ENCODE assay signal across 11 cellular contexts in genomic region chrX:48703642-48704481, GRCh38. TPM values are rescaled to one million over a fixed set of nuclear protein-coding genes. Genes with fewer than 3 reads are reported as not detected.
A peak's percentile ranks its signal among the peaks of the same experiment; 100 is the strongest.
DNase-seq lines count a peak whose midpoint lies in the region; ATAC-seq and TF ChIP-seq lines count a peak whose summit lies in the region.
"Had no signal": no experiment of that assay in that cellular context is flagged by ENCODE, and none has a peak within 500 bp of the region (broad histone marks: within the 10 kb centered on the region; RNA-seq: fewer than 3 reads in every experiment).

No MANE protein-coding gene starts in this region.

- CTCF ChIA-PET in PC-3 (lab: Charles Lee) = interaction anchor here (0.6 kb wide), 1 partner anchor 53 kb away, joined by 4 read pairs; no protein-coding TSS in a partner anchor

- no peak overlapping the region for H2AFZ ChIP-seq in PC-3 (ENCODE audit: low read length)

- H3K4me3 ChIP-seq in PC-3 (ENCODE audit: low read length) = no peak overlapping the region
- H3K4me3 ChIP-seq in esophagus squamous epithelium = no peak overlapping the region
- H3K4me3 ChIP-seq in mucosa of descending colon = no peak overlapping the region

- peak overlapping the region; percentile 38; the same call in 1 of the 2 replicates for H3K9ac ChIP-seq in PC-3 (ENCODE audit: low read length)

- ATAC-seq in PC-3 = peak; percentile 93
- ATAC-seq in mucosa of descending colon = peak; percentile 68
- no peak for ATAC-seq in GM19395 (IDR thresholded peaks at IDR 0.05; ENCODE audit: unreplicated experiment)

- H3K36me3 ChIP-seq in PC-3 (ENCODE audit: low read depth, low read length) (peaks cover 32% of the 10 kb centered on the region), esophagus squamous epithelium (peaks cover 0 to 78% (median 5%) of the 10 kb centered on the region in 3 donors), mucosa of descending colon (ENCODE audit: low read depth) (peaks cover 3% of the 10 kb centered on the region)

- H4K20me1 ChIP-seq in PC-3 (ENCODE audit: low read length) = peaks cover 8% of the 10 kb centered on the region; the same call in 1 of the 2 replicates

- POLR2A ChIA-PET in PC-3 (lab: Charles Lee; ENCODE audit: unreplicated experiment) = interaction anchor here (0.5 kb wide), 1 partner anchor 33 kb away, joined by 10 read pairs; no protein-coding TSS in a partner anchor

- in situ Hi-C loops in GM13977 (cut with MboI; ENCODE audit: low pct_unique_long_range_greater_than_20kb, low sequenced_read_pairs, unreplicated experiment) = no loop called here

- DNase-seq in ELF-1 (ENCODE audit: low read depth, low spot score) (peak; percentile 85), PC-3 (peak; percentile 90), esophagus squamous epithelium (lab: John Stamatoyannopoulos, UW) (no peak), mucosa of descending colon (peak in 2 of 3 donors; percentile 21 to 34), NCI-H1092 (lab: John Stamatoyannopoulos, UW) (no peak), GM13977 (ENCODE audit: low spot score) (no peak)
- no peak for DNase-seq in activated CD4-positive, CD25-positive, alpha-beta regulatory T cell treated with anti-CD3 and anti-CD28 coated beads, Interleukin-2, amount 50 U/mL, for 72 hours
- DNase-seq: activated CD4-positive, alpha-beta memory T cell treated with anti-CD3 and anti-CD28 coated beads for 36 hours; dermis blood vessel endothelial cell had no signal

- intact Hi-C loops in PC-3 (cut with micrococcal nuclease) = no loop called here
- intact Hi-C loops in esophagus squamous epithelium (cut with DNase I) = no loop called here
- intact Hi-C loops in mucosa of descending colon (cut with DNase I, micrococcal nuclease) = no loop called here

- H3K9me2 ChIP-seq in PC-3 (replicated peaks; ENCODE audit: low read length) = no peaks in the 10 kb centered on the region

- peak overlapping the region; percentile 42; the same call in 1 of the 2 replicates for H3K4me2 ChIP-seq in PC-3 (ENCODE audit: low read length)

- TF ChIP-seq CTCF in PC-3 (conservative IDR thresholded peaks at IDR 0.05; ENCODE audit: low read depth, low read length) = peak; percentile 45
- no peak for TF ChIP-seq CTCF in esophagus squamous epithelium (IDR thresholded peaks at IDR 0.05)
- no peak for TF ChIP-seq CTCF in mucosa of descending colon (IDR thresholded peaks at IDR 0.05)
- no peak for TF ChIP-seq CTCF in GM13977 (IDR thresholded peaks at IDR 0.05; ENCODE audit: extremely low read depth, insufficient read depth, missing control alignments)

- H3K79me2 ChIP-seq in PC-3 (ENCODE audit: low read length) = peaks cover 40% of the 10 kb centered on the region

- no peaks in the 10 kb centered on the region for H3K9me3 ChIP-seq in PC-3 (ENCODE audit: low read length)
- H3K9me3 ChIP-seq in esophagus squamous epithelium = no peaks in the 10 kb centered on the region
- H3K9me3 ChIP-seq in mucosa of descending colon = no peaks in the 10 kb centered on the region

- H3K27me3 ChIP-seq in PC-3 (ENCODE audit: low read length) (no peaks in the 10 kb centered on the region), esophagus squamous epithelium (no peaks in the 10 kb centered on the region)

- H3F3A ChIP-seq in PC-3 (ENCODE audit: low read length, unreplicated experiment) = peaks cover 4% of the 10 kb centered on the region

- no TSS peak for BruUV-seq in PC-3 (replicated peaks; lab: Mats Ljungman, UMichigan)

- WGBS in esophagus squamous epithelium, 2 donors = 27 to 46% methylated on average over 4 of the region's 4 CpGs

- H3K4me1 ChIP-seq in PC-3 (ENCODE audit: insufficient read depth, low read length) (peaks cover 20% of the 10 kb centered on the region), esophagus squamous epithelium (peaks cover 0 to 27% (median 3%) of the 10 kb centered on the region in 3 donors), mucosa of descending colon (ENCODE audit: low read depth) (no peaks in the 10 kb centered on the region)

- no peak for TF ChIP-seq POLR2A in esophagus squamous epithelium (IDR thresholded peaks at IDR 0.05)

- H3K27ac ChIP-seq in PC-3 (ENCODE audit: low read length) = peak overlapping the region; percentile 79
- peak overlapping the region in 3 of 4 donors; percentile 68 to 75 (median 69) for H3K27ac ChIP-seq in esophagus squamous epithelium

RNA-seq across cellular contexts. Expression of gene SUV39H1, which starts 7.3 kb away (rescaled TPM):
- 22.3 and 31.7 TPM in 2 replicates for total RNA-seq in PC-3 (2014; rRNA removed)
- 10 to 100 TPM in 1 of 4 donors, 1 to 10 TPM in 3; 4.6 to 12.1 (median 8.2) TPM for total RNA-seq in esophagus squamous epithelium
- 1 to 10 TPM; 3.4 to 6.2 (median 3.7) TPM for total RNA-seq in mucosa of descending colon

RNA-seq across cellular contexts. Expression of gene WAS, which starts 20.3 kb away (rescaled TPM):
- total RNA-seq in PC-3 (2014; rRNA removed) (0.66 TPM in 1 of 2 replicates, not detected in the other), esophagus squamous epithelium (1 to 10 TPM; 1.2 to 7.1 (median 3.7) TPM), mucosa of descending colon (1 to 10 TPM; 4.4 to 8.6 (median 5.3) TPM)
- total RNA-seq: dermis blood vessel endothelial cell had no signal

RNA-seq across cellular contexts. Expression of gene GLOD5, which starts 57.7 kb away (rescaled TPM):
- not detected in 2 replicates for total RNA-seq in PC-3 (2014; rRNA removed)
- not detected for total RNA-seq in esophagus squamous epithelium
- 1 to 10 TPM; 4.3 to 9.9 (median 7.1) TPM for total RNA-seq in mucosa of descending colon
- total RNA-seq: activated CD4-positive, alpha-beta memory T cell treated with anti-CD3 and anti-CD28 coated beads for 36 hours; dermis blood vessel endothelial cell; lung microvascular endothelial cell had no signal

Comparison
In these comparisons a context has a peak if more than half of its experiments do, and no peak if none do; other contexts are left out.
1. DNase-seq: peak in ELF-1 (single experiment), PC-3 (single experiment) and mucosa of descending colon (2 of 3); none in esophagus squamous epithelium (single experiment), NCI-H1092 (single experiment), GM13977 (single experiment) and activated CD4-positive, CD25-positive, alpha-beta regulatory T cell treated with anti-CD3 and anti-CD28 coated beads, Interleukin-2, amount 50 U/mL, for 72 hours (single experiment).